Comparison of ENCODE assay signal across 23 cellular contexts in the genomic region with DNA sequence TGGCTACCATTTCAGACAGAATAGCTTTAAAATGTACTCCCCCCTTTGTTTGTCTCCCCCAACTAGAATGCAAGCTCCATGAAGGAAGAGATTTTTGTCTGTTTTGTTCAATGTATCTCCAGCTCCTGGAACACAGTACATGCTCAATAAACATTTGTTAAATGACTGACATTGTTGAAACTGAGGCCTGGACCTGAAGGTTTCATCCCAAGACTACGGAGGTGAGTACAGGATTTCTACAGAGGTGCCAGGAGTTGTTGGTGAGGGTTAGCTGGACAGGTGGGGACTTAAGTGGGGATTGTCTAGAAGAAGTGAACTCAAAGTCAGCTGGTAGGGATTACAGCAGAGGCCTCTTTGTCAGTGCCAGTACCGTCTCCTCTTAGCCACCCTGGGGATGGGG. TPM values are rescaled to one million over a fixed set of nuclear protein-coding genes. Genes with fewer than 3 reads are reported as not detected.
A peak's percentile ranks its signal among the peaks of the same experiment; 100 is the strongest.
DNase-seq lines count a peak whose midpoint lies in the region; ATAC-seq and TF ChIP-seq lines count a peak whose summit lies in the region.
"Had no signal": no experiment of that assay in that cellular context is flagged by ENCODE, and none has a peak within 500 bp of the region (broad histone marks: within the 10 kb centered on the region; RNA-seq: fewer than 3 reads in every experiment).

No MANE protein-coding gene starts in this region.

- WGBS in right cardiac atrium = 74% methylated on average over 2 of the region's 2 CpGs

- peaks cover 8% of the 10 kb centered on the region; the same call in 1 of the 2 replicates for H3K36me3 ChIP-seq in PC-9 (ENCODE audit: low read depth)
- H3K36me3 ChIP-seq in osteoblast (ENCODE audit: insufficient read depth, low read length) = peaks cover 22% of the 10 kb centered on the region
- peaks cover 15% of the 10 kb centered on the region for H3K36me3 ChIP-seq in upper lobe of right lung

- H4K20me1 ChIP-seq in PC-9 (ENCODE audit: insufficient read depth) (peaks cover 17% of the 10 kb centered on the region), osteoblast (ENCODE audit: insufficient read depth, low read length) (peaks cover 14% of the 10 kb centered on the region)

- intact Hi-C loops in right cardiac atrium (cut with DNase I) = no loop called here
- intact Hi-C loops in Right ventricle myocardium inferior (cut with DNase I) = no loop called here
- intact Hi-C loops in PC-9 (cut with micrococcal nuclease; ENCODE audit: unreplicated experiment) = no loop called here
- intact Hi-C loops in upper lobe of right lung (cut with DNase I) = no loop called here

- ATAC-seq in right cardiac atrium = peak in 1 of 2 donors; percentile 2
- no peak for ATAC-seq in Right ventricle myocardium inferior
- no peak for ATAC-seq in GM18867 (IDR thresholded peaks at IDR 0.05; ENCODE audit: unreplicated experiment)
- no peak for ATAC-seq in upper lobe of right lung
- no peak for ATAC-seq in HG03280 (IDR thresholded peaks at IDR 0.05; ENCODE audit: unreplicated experiment)
- ATAC-seq: activated T-cell treated with anti-CD3 and anti-CD28 coated beads, Interleukin-2, amount 50 U/mL, for 4 hours; Panc1; stimulated activated naive CD8-positive, alpha-beta T cell treated with anti-CD3 and anti-CD28 coated beads, Interleukin-15, amount 100 ng/mL, for 72 hours; WTC11 had no signal

- no peak overlapping the region for H2AFZ ChIP-seq in PC-9
- no peak overlapping the region for H2AFZ ChIP-seq in osteoblast (ENCODE audit: low read length)

- POLR2A ChIA-PET in PC-9 (lab: Charles Lee; ENCODE audit: unreplicated experiment) = no interaction called here

- CTCF ChIA-PET in PC-9 (lab: Charles Lee) = no interaction called here

- no peak overlapping the region for H3K4me3 ChIP-seq in right cardiac atrium (ENCODE audit: low read length)
- H3K4me3 ChIP-seq in PC-9 = no peak overlapping the region
- H3K4me3 ChIP-seq in osteoblast (ENCODE audit: insufficient read depth, low read length) = no peak overlapping the region
- no peak overlapping the region for H3K4me3 ChIP-seq in upper lobe of right lung
- H3K4me3 ChIP-seq: body of pancreas, tibial nerve had no signal

- H3K4me1 ChIP-seq in right cardiac atrium (ENCODE audit: control insufficient read depth, insufficient read depth, low read length) (peaks cover 2% of the 10 kb centered on the region), PC-9 (replicated peaks; ENCODE audit: insufficient read depth) (peaks cover 15% of the 10 kb centered on the region), osteoblast (ENCODE audit: insufficient read depth, low read length) (peaks cover 7% of the 10 kb centered on the region), upper lobe of right lung (no peaks in the 10 kb centered on the region)
- H3K4me1 ChIP-seq: tibial nerve had no signal

- H3K79me2 ChIP-seq in PC-9 (ENCODE audit: low read depth) (no peaks in the 10 kb centered on the region), osteoblast (ENCODE audit: insufficient read depth, low read length) (no peaks in the 10 kb centered on the region)

- H3K9me2 ChIP-seq in PC-9 (ENCODE audit: insufficient read depth) = no peaks in the 10 kb centered on the region

- no peaks in the 10 kb centered on the region for H3K9me3 ChIP-seq in right cardiac atrium (ENCODE audit: control insufficient read depth, low read length)
- H3K9me3 ChIP-seq in PC-9 (ENCODE audit: insufficient read depth, low read depth) = no peaks in the 10 kb centered on the region
- no peaks in the 10 kb centered on the region for H3K9me3 ChIP-seq in osteoblast (ENCODE audit: low read depth, low read length)
- H3K9me3 ChIP-seq in upper lobe of right lung = no peaks in the 10 kb centered on the region
- H3K9me3 ChIP-seq: body of pancreas, tibial nerve had no signal

- H3F3A ChIP-seq in PC-9 (ENCODE audit: insufficient read depth, low read depth) = peaks cover 55% of the 10 kb centered on the region

- no peak for TF ChIP-seq CTCF in PC-9 (conservative IDR thresholded peaks at IDR 0.05)
- TF ChIP-seq CTCF in osteoblast (IDR thresholded peaks at IDR 0.05; ENCODE audit: extremely low read depth, low read depth, low read length) = no peak
- no peak for TF ChIP-seq CTCF in upper lobe of right lung (IDR thresholded peaks at IDR 0.05)

- H3K4me2 ChIP-seq in PC-9 = 0 out of 2 replicates have a peak overlapping the region, but pooled peaks have one; percentile 12
- peak overlapping the region; percentile 9 for H3K4me2 ChIP-seq in osteoblast (ENCODE audit: insufficient read depth, low read length)

- DNase-seq in right cardiac atrium (no peak), Right ventricle myocardium inferior (ENCODE audit: missing footprints) (no peak), PC-9 (no peak), osteoblast (ENCODE audit: insufficient read length, low spot score, missing footprints) (no peak), upper lobe of right lung (no peak), midbrain (lab: John Stamatoyannopoulos, UW) (no peak)
- DNase-seq: activated CD4-positive, alpha-beta T cell treated with anti-CD3 and anti-CD28 coated beads, Interleukin-2, amount 50 U/mL, for 1 hour; activated naive CD4-positive, alpha-beta T cell; activated T-cell treated with anti-CD3 and anti-CD28 coated beads, Interleukin-2, amount 50 U/mL, for 4 hours; C1 segment of cervical spinal cord; HCEC 1CT; kidney glomerular epithelial cell; NCI-H1436 treated with DMSO at 0.1 percent for 48 hours; NCI-H510A; stimulated activated CD4-positive, alpha-beta T cell treated with anti-CD3 and anti-CD28 coated beads, Interleukin-1b, Interleukin-23, amount 100 ng/mL, for 48 hours; stimulated activated CD8-positive, alpha-beta memory T cell treated with anti-CD3 and anti-CD28 coated beads, Interleukin-4, amount 100 ng/mL, for 48 hours; stimulated activated naive CD8-positive, alpha-beta T cell treated with anti-CD3 and anti-CD28 coated beads, Interleukin-15, amount 100 ng/mL, for 72 hours had no signal

- no TSS peak for BruUV-seq in PC-9 (replicated peaks; lab: Mats Ljungman, UMichigan)

- peak overlapping the region; percentile 25 for H3K27ac ChIP-seq in right cardiac atrium (ENCODE audit: low read length)
- H3K27ac ChIP-seq in PC-9 = peak overlapping the region; percentile 31
- H3K27ac ChIP-seq in osteoblast (ENCODE audit: low read depth, low read length) = peak overlapping the region; percentile 46
- no peak overlapping the region for H3K27ac ChIP-seq in upper lobe of right lung

- no peaks in the 10 kb centered on the region for H3K27me3 ChIP-seq in right cardiac atrium (ENCODE audit: control insufficient read depth, insufficient read depth)
- no peaks in the 10 kb centered on the region for H3K27me3 ChIP-seq in PC-9 (ENCODE audit: insufficient read depth, low read depth)
- H3K27me3 ChIP-seq in osteoblast (ENCODE audit: insufficient read depth, low read length) = no peaks in the 10 kb centered on the region
- H3K27me3 ChIP-seq in upper lobe of right lung = no peaks in the 10 kb centered on the region
- H3K27me3 ChIP-seq: body of pancreas, tibial nerve had no signal

RNA-seq across cellular contexts. Expression of gene VEGFA, which starts 19.4 kb away (rescaled TPM):
- total RNA-seq in right cardiac atrium = 100 to 1,000 TPM; 163 to 296 (median 219) TPM
- 246 TPM for polyA plus RNA-seq in right cardiac atrium
- total RNA-seq in Right ventricle myocardium inferior = 242 TPM
- 112 and 117 TPM in 2 replicates for total RNA-seq in PC-9 (2021)
- 152 and 193 TPM in 2 replicates for total RNA-seq in osteoblast
- 231 TPM for total RNA-seq in upper lobe of right lung
